ENCODE assay signal across 11 cellular contexts in the genomic region with DNA sequence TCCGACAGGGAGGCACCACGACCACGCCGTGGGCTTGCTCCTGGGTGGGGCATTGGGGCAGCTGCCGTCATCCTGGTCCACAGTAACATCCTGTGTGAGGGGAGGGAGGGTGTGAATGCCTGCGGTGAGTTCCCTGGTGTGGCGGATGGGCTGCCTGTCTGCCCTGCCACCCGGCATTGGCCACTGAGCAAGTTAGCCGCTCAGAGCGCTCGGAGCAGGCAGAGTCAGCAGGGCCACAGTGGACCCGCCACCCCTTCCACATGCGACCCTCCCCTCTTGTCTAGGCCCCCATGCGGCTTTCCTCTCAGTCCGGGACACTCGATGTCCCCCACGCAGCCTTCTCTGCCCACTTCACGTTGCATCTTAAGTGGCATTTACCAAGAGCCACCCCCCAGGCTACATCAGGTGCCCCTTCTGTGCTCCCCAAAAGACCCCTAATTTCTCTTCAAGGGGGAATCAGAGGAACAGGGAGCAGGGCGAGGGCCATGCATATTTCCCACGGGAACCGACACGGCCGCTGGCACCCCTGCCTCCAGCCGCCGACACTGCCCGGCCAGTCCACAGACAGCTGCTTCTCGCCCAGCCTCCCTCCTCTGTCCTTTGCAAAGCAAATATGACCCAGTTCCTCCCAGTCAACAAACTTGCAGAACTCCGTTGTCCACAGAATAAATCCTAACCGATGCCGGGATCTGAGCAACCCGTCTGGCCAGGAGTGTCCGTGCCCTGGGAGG.
"Had no signal": no experiment of that assay in that cellular context is flagged by ENCODE, and none has a peak within 500 bp of the region (broad histone marks: within the 10 kb centered on the region; RNA-seq: fewer than 3 reads in every experiment).

No MANE protein-coding gene starts in this region.

- H3K36me3 Mint-ChIP-seq: activated naive CD4-positive, alpha-beta T cell treated with anti-CD3 and anti-CD28 coated beads, Interleukin-2, amount 50 U/mL, for 72 hours; stimulated activated naive B cell treated with anti-CD40 and anti-IgM and Interleukin-4, amounts not matched to agents 10 μg/mL and 1 μg/mL and 100 μg/mL, for 72 hours had no signal

- DNase-seq: activated CD4-positive, alpha-beta T cell treated with anti-CD3 and anti-CD28 coated beads, Interleukin-2, amount 50 U/mL, for 1 hour; activated CD4-positive, CD25-positive, alpha-beta regulatory T cell; activated T-cell treated with anti-CD3 and anti-CD28 coated beads, Interleukin-2, amount 50 U/mL, for 1 hour; caudate nucleus; left cardiac atrium; stimulated activated CD4-positive, alpha-beta T cell treated with anti-CD3 and anti-CD28 coated beads, Interleukin-2, amount 100 ng/mL, for 48 hours; stimulated activated naive B cell treated with anti-CD40 and anti-IgM and Interleukin-4, amounts not matched to agents 10 μg/mL and 1 μg/mL and 100 μg/mL, for 72 hours; SW 1271 had no signal

- H3K27me3 Mint-ChIP-seq: dendritic cell treated with granulocyte-macrophage colony-stimulating factor and Interleukin-4, amounts not matched to agents 40 ng/mL and 50 ng/mL, for 4 days had no signal

- H3K9me3 Mint-ChIP-seq: dendritic cell treated with granulocyte-macrophage colony-stimulating factor and Interleukin-4, amounts not matched to agents 40 ng/mL and 50 ng/mL, for 4 days; stimulated activated naive B cell treated with anti-CD40 and anti-IgM and Interleukin-4, amounts not matched to agents 10 μg/mL and 1 μg/mL and 100 μg/mL, for 72 hours; T-helper 2 cell treated with Interferon-gamma antibody and Interleukin-4, amounts not matched to agents 5 μg/mL and 100 μg/mL, for 36 hours had no signal

- H3K27ac Mint-ChIP-seq: activated naive CD4-positive, alpha-beta T cell treated with anti-CD3 and anti-CD28 coated beads, Interleukin-2, amount 50 U/mL, for 72 hours; dendritic cell treated with granulocyte-macrophage colony-stimulating factor and Interleukin-4, amounts not matched to agents 40 ng/mL and 50 ng/mL, for 4 days; stimulated activated naive B cell treated with anti-CD40 and anti-IgM and Interleukin-4, amounts not matched to agents 10 μg/mL and 1 μg/mL and 100 μg/mL, for 72 hours; T-helper 2 cell treated with Interferon-gamma antibody and Interleukin-4, amounts not matched to agents 5 μg/mL and 100 μg/mL, for 36 hours had no signal

- ATAC-seq: activated naive CD4-positive, alpha-beta T cell treated with anti-CD3 and anti-CD28 coated beads, Interleukin-2, amount 50 U/mL, for 72 hours; left cardiac atrium; stimulated activated naive B cell treated with anti-CD40 and anti-IgM and Interleukin-4, amounts not matched to agents 10 μg/mL and 1 μg/mL and 100 μg/mL, for 72 hours had no signal

- H3K4me3 Mint-ChIP-seq: dendritic cell treated with granulocyte-macrophage colony-stimulating factor and Interleukin-4, amounts not matched to agents 40 ng/mL and 50 ng/mL, for 4 days; stimulated activated naive B cell treated with anti-CD40 and anti-IgM and Interleukin-4, amounts not matched to agents 10 μg/mL and 1 μg/mL and 100 μg/mL, for 72 hours; T-helper 2 cell treated with Interferon-gamma antibody and Interleukin-4, amounts not matched to agents 5 μg/mL and 100 μg/mL, for 36 hours had no signal
